Comparison of ENCODE assay signal across 10 cellular contexts in the genomic region with DNA sequence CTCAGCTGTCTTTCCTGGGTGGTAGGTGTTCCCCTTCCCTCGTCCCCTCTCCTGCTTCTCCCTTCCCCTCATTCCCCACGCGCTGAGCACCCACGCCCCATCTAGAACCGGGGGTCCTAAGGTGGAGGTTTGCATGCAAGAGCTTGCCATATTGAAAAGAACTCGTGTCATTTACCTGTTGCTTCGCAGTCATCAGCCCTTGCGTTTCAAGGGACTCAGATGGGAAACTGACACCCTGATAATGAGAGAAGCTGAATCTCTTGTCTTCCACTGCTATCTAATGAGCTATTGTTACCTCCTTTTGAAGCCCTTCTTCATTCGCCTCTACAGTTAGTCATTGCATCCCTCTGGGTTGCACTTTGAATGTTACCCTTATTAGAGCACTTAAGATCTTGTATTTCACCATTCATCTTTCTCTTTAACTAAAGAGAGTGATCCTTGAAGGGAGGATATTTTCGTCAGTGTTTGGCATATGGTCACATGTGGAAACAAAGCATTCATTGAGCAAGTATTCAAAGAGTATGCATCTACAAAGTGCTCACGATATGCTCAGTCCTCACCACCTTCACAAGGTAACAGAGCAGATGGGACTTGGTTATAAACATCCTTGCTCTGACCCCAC. TPM values are rescaled to one million over a fixed set of nuclear protein-coding genes. Genes with fewer than 3 reads are reported as not detected.
DNase-seq lines count a peak whose midpoint lies in the region; ATAC-seq, FAIRE-seq and TF ChIP-seq lines count a peak whose summit lies in the region.
"Had no signal": no experiment of that assay in that cellular context is flagged by ENCODE, and none has a peak within 500 bp of the region (broad histone marks: within the 10 kb centered on the region; RNA-seq: fewer than 3 reads in every experiment).

No MANE protein-coding gene starts in this region.

- H3K79me2 ChIP-seq in endothelial cell of umbilical vein (ENCODE audit: control insufficient read depth, insufficient read depth, low read length), result no peaks in the 10 kb centered on the region

- no peak overlapping the region for H3K9ac ChIP-seq in endothelial cell of umbilical vein (replicated peaks; ENCODE audit: extremely low read depth, insufficient read depth, low read length)

- H3K4me1 Mint-ChIP-seq in WTC11 (no peaks in the 10 kb centered on the region), glutamatergic neuron (ENCODE audit: low read depth, unreplicated experiment) (no peaks in the 10 kb centered on the region)

- H3K4me1 ChIP-seq in endothelial cell of umbilical vein (ENCODE audit: control insufficient read depth, extremely low read depth, insufficient read depth, low read length) (peaks cover 7% of the 10 kb centered on the region), neuron (ENCODE audit: insufficient read depth, low read length) (peaks cover 10% of the 10 kb centered on the region)

- CTCF ChIA-PET in endothelial cell of umbilical vein (lab: Charles Lee) (interaction anchor here (2.9 kb wide), 1 partner anchor 13 kb away, joined by 14 read pairs; no protein-coding TSS in a partner anchor), WTC11 (lab: Charles Lee) (interaction anchor here (1.1 to 1.9 kb wide), 4 partner anchors 8 to 305 kb away, joined by 4 to 6 read pairs (median 4); partner anchors contain the start of gene ARL9)

- dilution Hi-C loops in endothelial cell of umbilical vein (cut with MboI; ENCODE audit: extremely low pct_ligation_motif_present, low sequenced_read_pairs), result no loop called here

- no peaks in the 10 kb centered on the region for H3K9me3 ChIP-seq in endothelial cell of umbilical vein (replicated peaks; ENCODE audit: control insufficient read depth, insufficient read depth, low read length)
- H3K9me3 ChIP-seq in neuron (ENCODE audit: low read length), result no peaks in the 10 kb centered on the region

- H3K27ac Mint-ChIP-seq in WTC11 (no peak overlapping the region), glutamatergic neuron (ENCODE audit: unreplicated experiment) (no peak overlapping the region)

- no peak for FAIRE-seq in endothelial cell of umbilical vein (lab: Jason Lieb, UNC)

- intact Hi-C loops in endothelial cell of umbilical vein (cut with micrococcal nuclease), result no loop called here

- H3K4me3 ChIP-seq in AG09309 (ENCODE audit: control insufficient read depth, low read depth, low read length) (peak overlapping the region; percentile 42), endothelial cell of umbilical vein (replicated peaks in 1 of 3; ENCODE audit: insufficient read depth in 1 of 3, low read depth in 1 of 3, low read length in 3 of 3) (peak overlapping the region in 2 of 3 experiments; percentile 46 to 65), neuron (ENCODE audit: low read length) (peak overlapping the region; percentile 66)

- H3K9me3 Mint-ChIP-seq in WTC11 (no peaks in the 10 kb centered on the region), glutamatergic neuron (ENCODE audit: unreplicated experiment) (peaks cover 1% of the 10 kb centered on the region)

- H3K27me3 Mint-ChIP-seq in WTC11 (ENCODE audit: low read depth), result peaks cover 40% of the 10 kb centered on the region
- no peaks in the 10 kb centered on the region for H3K27me3 Mint-ChIP-seq in glutamatergic neuron (ENCODE audit: unreplicated experiment)

- ATAC-seq in WTC11 (no peak), GM21447 (IDR thresholded peaks at IDR 0.05; ENCODE audit: unreplicated experiment) (no peak)
- no peak for ATAC-seq in stimulated activated naive CD8-positive, alpha-beta T cell treated with anti-CD3 and anti-CD28 coated beads, Interleukin-15, Interleukin-2, amounts not matched to agents 100 U/mL and 50 U/mL, for 24 hours

- H3K36me3 ChIP-seq in endothelial cell of umbilical vein (ENCODE audit: control insufficient read depth in 2 of 2, extremely low read depth in 1 of 2, insufficient read depth in 2 of 2, low read length in 2 of 2), result no peaks in the 10 kb centered on the region
- H3K36me3 ChIP-seq in neuron (ENCODE audit: insufficient read depth, low read length), result no peaks in the 10 kb centered on the region

- H4K20me1 ChIP-seq in endothelial cell of umbilical vein (replicated peaks; ENCODE audit: control insufficient read depth, extremely low read depth, insufficient read depth, low read length), result no peaks in the 10 kb centered on the region

- BruUV-seq in endothelial cell of umbilical vein (replicated peaks; lab: Mats Ljungman, UMichigan), result no TSS peak

- no peak overlapping the region for H3K4me3 Mint-ChIP-seq in WTC11
- no peak overlapping the region for H3K4me3 Mint-ChIP-seq in glutamatergic neuron (ENCODE audit: unreplicated experiment)

- TF ChIP-seq POLR2A in endothelial cell of umbilical vein (IDR thresholded peaks at IDR 0.05; ENCODE audit: low read depth, low read length), result no peak

- no peak for DNase-seq in AG09309 (ENCODE audit: low read depth)
- peak; percentile 10 for DNase-seq in HuH-7.5 (ENCODE audit: low spot score)
- DNase-seq in endothelial cell of umbilical vein (ENCODE audit: low read depth, low spot score), result no peak
- DNase-seq in WTC11 (ENCODE audit: low spot score), result no peak
- DNase-seq in stimulated activated naive CD8-positive, alpha-beta T cell treated with anti-CD3 and anti-CD28 coated beads, Interleukin-15, Interleukin-2, amounts not matched to agents 100 U/mL and 50 U/mL, for 24 hours, result no peak
- no peak for DNase-seq in glutamatergic neuron
- DNase-seq: occipital lobe; stimulated activated naive CD4-positive, alpha-beta T cell treated with Interleukin-2 at 50 U/mL for 16 hours had no signal

- peak overlapping the region; percentile 84 for H3K4me2 ChIP-seq in endothelial cell of umbilical vein (ENCODE audit: insufficient read depth, low read length)

- peak overlapping the region; percentile 94 for H2AFZ ChIP-seq in endothelial cell of umbilical vein (ENCODE audit: low read depth, low read length)
- peak overlapping the region; percentile 83 for H2AFZ ChIP-seq in neuron (ENCODE audit: low read depth, low read length)

- no peak for TF ChIP-seq CTCF in AG09309 (IDR thresholded peaks at IDR 0.05; ENCODE audit: control insufficient read depth, insufficient read depth, low read depth, low read length, missing control alignments)
- no peak for TF ChIP-seq CTCF in endothelial cell of umbilical vein (IDR thresholded peaks at IDR 0.05; ENCODE audit: extremely low read depth in 1 of 2, insufficient read depth in 1 of 2, low read depth in 1 of 2, low read length in 2 of 2)
- TF ChIP-seq CTCF in WTC11 (IDR thresholded peaks at IDR 0.05), result no peak
- no peak for TF ChIP-seq CTCF in glutamatergic neuron (IDR thresholded peaks at IDR 0.05; ENCODE audit: partially characterized antibody, unreplicated experiment)

- H3K27me3 ChIP-seq in endothelial cell of umbilical vein (ENCODE audit: control insufficient read depth in 2 of 2, insufficient read depth in 2 of 2, low read length in 2 of 2), result peaks cover 29 to 35% of the 10 kb centered on the region in 2 experiments
- peaks cover 16% of the 10 kb centered on the region for H3K27me3 ChIP-seq in neuron (ENCODE audit: insufficient read depth, low read length)

- H3K36me3 Mint-ChIP-seq in WTC11, result no peaks in the 10 kb centered on the region
- H3K36me3 Mint-ChIP-seq in glutamatergic neuron (ENCODE audit: unreplicated experiment), result no peaks in the 10 kb centered on the region

- POLR2A ChIA-PET in endothelial cell of umbilical vein (lab: Charles Lee) (interaction anchor here (0.7 to 1.2 kb wide), 2 partner anchors 22 to 96 kb away, joined by 3 to 6 read pairs; partner anchors contain the start of genes PAICS and PPAT), WTC11 (lab: Charles Lee) (no interaction called here)

- H3K9me1 ChIP-seq in endothelial cell of umbilical vein (replicated peaks; ENCODE audit: control insufficient read depth, extremely low read depth, insufficient read depth, low read length), result no peaks in the 10 kb centered on the region

- H3K27ac ChIP-seq in endothelial cell of umbilical vein (ENCODE audit: insufficient read depth, low read depth, low read length), result no peak overlapping the region

TF ChIP-seq in endothelial cell of umbilical vein, 7 proteins besides CTCF, POLR2A, EP300 and RAD21:
- no peak for TF ChIP-seq POLR2AphosphoS5 (IDR thresholded peaks at IDR 0.05; ENCODE audit: insufficient read depth, low read depth, low read length)
- peak; percentile 43 for TF ChIP-seq EZH2 (IDR thresholded peaks at IDR 0.05; ENCODE audit: borderline replicate concordance, low read depth, low read length, severe bottlenecking)
TF ChIP-seq in endothelial cell of umbilical vein: peak in this region for 1.

TF ChIP-seq in WTC11, 78 proteins besides CTCF, POLR2A, EP300 and RAD21 (continues in another document):
- TF ChIP-seq, protein P1, sequence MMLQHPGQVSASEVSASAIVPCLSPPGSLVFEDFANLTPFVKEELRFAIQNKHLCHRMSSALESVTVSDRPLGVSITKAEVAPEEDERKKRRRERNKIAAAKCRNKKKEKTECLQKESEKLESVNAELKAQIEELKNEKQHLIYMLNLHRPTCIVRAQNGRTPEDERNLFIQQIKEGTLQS (CRISPR knock-in tag; conservative IDR thresholded peaks at IDR 0.05), result no peak
- no peak for TF ChIP-seq SOX15 (CRISPR knock-in tag; IDR thresholded peaks at IDR 0.05)
- no peak for TF ChIP-seq EMX1 (CRISPR knock-in tag; IDR thresholded peaks at IDR 0.05)
- no peak for TF ChIP-seq IRF2 (CRISPR knock-in tag; IDR thresholded peaks at IDR 0.05; ENCODE audit: borderline replicate concordance, low read depth)
- no peak for TF ChIP-seq ZNF232 (CRISPR knock-in tag; IDR thresholded peaks at IDR 0.05)
- no peak for TF ChIP-seq ZNF396 (CRISPR knock-in tag; IDR thresholded peaks at IDR 0.05; ENCODE audit: borderline replicate concordance)

RNA-seq across cellular contexts. Expression of gene ARL9, which starts 25.7 kb away (rescaled TPM):
- total RNA-seq in endothelial cell of umbilical vein (0.51 and 1.1 TPM in 2 replicates), WTC11 (2021) (0.27 to 0.48 TPM (median 0.30 TPM) in 3 replicates), glutamatergic neuron (ENCODE audit: unreplicated experiment) (0.83 TPM)
- polyA plus RNA-seq in endothelial cell of umbilical vein, result 0.40 and 0.62 TPM in 2 replicates
- 0.85 and 0.99 TPM in 2 replicates for polyA plus RNA-seq in endothelial cell of umbilical vein (2011; cell fraction: cytosol; rRNA removed)
- 0.41 and 0.78 TPM in 2 replicates for polyA plus RNA-seq in endothelial cell of umbilical vein (2011; cell fraction: nucleus; rRNA removed)
- 0.75 and 1.1 TPM in 2 replicates for polyA plus RNA-seq in endothelial cell of umbilical vein (2012)
- 0.08 and 0.85 TPM in 2 replicates for polyA minus RNA-seq in endothelial cell of umbilical vein
- polyA minus RNA-seq in endothelial cell of umbilical vein (2011; cell fraction: cytosol; rRNA and poly(A)+ RNA removed), result not detected
- polyA minus RNA-seq in endothelial cell of umbilical vein (2011; cell fraction: nucleus; rRNA and poly(A)+ RNA removed), result 0.29 and 0.43 TPM in 2 replicates
